ENCODE assay signal across 25 cellular contexts in the genomic region with DNA sequence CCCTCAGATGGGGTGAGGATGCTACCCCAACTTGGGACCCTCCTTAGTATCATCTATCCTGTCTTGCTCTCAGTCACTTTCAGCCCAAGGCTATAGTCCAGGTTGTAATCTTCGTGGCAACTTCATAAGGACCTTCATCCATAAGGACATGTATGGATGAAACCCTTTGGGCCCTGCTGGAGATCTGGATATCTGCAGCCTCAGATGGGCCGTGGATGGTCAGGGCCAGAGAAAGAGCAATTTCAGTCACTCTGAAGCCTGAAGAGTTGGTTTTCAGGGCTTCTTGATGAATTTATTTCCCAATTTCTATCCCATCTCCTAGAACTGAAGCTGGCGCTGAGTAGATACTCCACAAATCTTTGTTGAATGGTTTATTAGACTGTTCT. TPM values are rescaled to one million over a fixed set of nuclear protein-coding genes. Genes with fewer than 3 reads are reported as not detected.
DNase-seq lines count a peak whose midpoint lies in the region; ATAC-seq and TF ChIP-seq lines count a peak whose summit lies in the region.
"Had no signal": no experiment of that assay in that cellular context is flagged by ENCODE, and none has a peak within 500 bp of the region (broad histone marks: within the 10 kb centered on the region; RNA-seq: fewer than 3 reads in every experiment).

No MANE protein-coding gene starts in this region.

- no peak overlapping the region for H3K4me3 ChIP-seq in right cardiac atrium (ENCODE audit: low read length)
- no peak overlapping the region for H3K4me3 ChIP-seq in upper lobe of right lung
- no peak overlapping the region for H3K4me3 ChIP-seq in esophagus muscularis mucosa
- H3K4me3 ChIP-seq: SJCRH30 had no signal

- TF ChIP-seq EP300 in esophagus muscularis mucosa (IDR thresholded peaks at IDR 0.05) = no peak

- H3K27ac Mint-ChIP-seq in dendritic cell treated with granulocyte-macrophage colony-stimulating factor and Interleukin-4, amounts not matched to agents 40 ng/mL and 50 ng/mL, for 4 days = peak overlapping the region; percentile 62
- peak overlapping the region; percentile 98 for H3K27ac Mint-ChIP-seq in neural crest cell (ENCODE audit: unreplicated experiment)
- H3K27ac Mint-ChIP-seq: CD8-positive, alpha-beta memory T cell had no signal

- no peaks in the 10 kb centered on the region for H3K36me3 Mint-ChIP-seq in dendritic cell treated with granulocyte-macrophage colony-stimulating factor and Interleukin-4, amounts not matched to agents 40 ng/mL and 50 ng/mL, for 4 days (ENCODE audit: low read depth)
- peaks cover 4% of the 10 kb centered on the region for H3K36me3 Mint-ChIP-seq in neural crest cell (ENCODE audit: low read depth)

- peaks cover 12% of the 10 kb centered on the region for H3K9me3 Mint-ChIP-seq in dendritic cell treated with granulocyte-macrophage colony-stimulating factor and Interleukin-4, amounts not matched to agents 40 ng/mL and 50 ng/mL, for 4 days
- peaks cover 13% of the 10 kb centered on the region for H3K9me3 Mint-ChIP-seq in neural crest cell
- H3K9me3 Mint-ChIP-seq: CD8-positive, alpha-beta memory T cell had no signal

- H3K36me3 ChIP-seq in upper lobe of right lung = no peaks in the 10 kb centered on the region
- H3K36me3 ChIP-seq in esophagus muscularis mucosa = no peaks in the 10 kb centered on the region
- H3K36me3 ChIP-seq: SJCRH30 had no signal

- H3K27ac ChIP-seq in right cardiac atrium (ENCODE audit: low read length) (peak overlapping the region; percentile 68), upper lobe of right lung (no peak overlapping the region), esophagus muscularis mucosa (replicated peaks in 1 of 4) (peak overlapping the region in 2 of 4 donors; percentile 7 to 31)
- H3K27ac ChIP-seq: C4-2B, KMS-11, SJCRH30 had no signal

- H3K27me3 Mint-ChIP-seq in dendritic cell treated with granulocyte-macrophage colony-stimulating factor and Interleukin-4, amounts not matched to agents 40 ng/mL and 50 ng/mL, for 4 days = peaks cover 6% of the 10 kb centered on the region
- H3K27me3 Mint-ChIP-seq in neural crest cell (ENCODE audit: low read depth) = no peaks in the 10 kb centered on the region

- no peak for TF ChIP-seq POLR2A in esophagus muscularis mucosa (IDR thresholded peaks at IDR 0.05; ENCODE audit: low read depth)

- intact Hi-C loops in right cardiac atrium (cut with DNase I) (loop anchor here in 1 of 4 donors (10.0 kb wide), 1 partner anchor 49 kb away; no protein-coding TSS in a partner anchor), cardiac septum (cut with DNase I) (no loop called here), upper lobe of right lung (cut with DNase I) (no loop called here), esophagus muscularis mucosa (cut with DNase I) (no loop called here)
- intact Hi-C loops in dendritic cell treated with granulocyte-macrophage colony-stimulating factor and Interleukin-4, amounts not matched to agents 40 ng/mL and 50 ng/mL, for 4 days (cut with micrococcal nuclease) = no loop called here

- no peaks in the 10 kb centered on the region for H3K9me3 ChIP-seq in right cardiac atrium (ENCODE audit: control insufficient read depth, low read length)
- no peaks in the 10 kb centered on the region for H3K9me3 ChIP-seq in upper lobe of right lung
- no peaks in the 10 kb centered on the region for H3K9me3 ChIP-seq in esophagus muscularis mucosa

- H3K4me3 Mint-ChIP-seq in dendritic cell treated with granulocyte-macrophage colony-stimulating factor and Interleukin-4, amounts not matched to agents 40 ng/mL and 50 ng/mL, for 4 days = no peak overlapping the region
- H3K4me3 Mint-ChIP-seq in neural crest cell = no peak overlapping the region
- H3K4me3 Mint-ChIP-seq: CD8-positive, alpha-beta memory T cell had no signal

- H3K4me1 Mint-ChIP-seq in dendritic cell treated with granulocyte-macrophage colony-stimulating factor and Interleukin-4, amounts not matched to agents 40 ng/mL and 50 ng/mL, for 4 days (ENCODE audit: low read depth) = peaks cover 27% of the 10 kb centered on the region
- H3K4me1 Mint-ChIP-seq in neural crest cell = peaks cover 48% of the 10 kb centered on the region
- H3K4me1 Mint-ChIP-seq: CD8-positive, alpha-beta memory T cell had no signal

- H3K4me1 ChIP-seq in right cardiac atrium (ENCODE audit: control insufficient read depth, insufficient read depth, low read length) = peaks cover 8% of the 10 kb centered on the region
- no peaks in the 10 kb centered on the region for H3K4me1 ChIP-seq in upper lobe of right lung
- H3K4me1 ChIP-seq in esophagus muscularis mucosa = peaks cover 0 to 23% (median 0%) of the 10 kb centered on the region in 4 donors
- H3K4me1 ChIP-seq: SJCRH30 had no signal

- DNase-seq in right cardiac atrium (no peak), cardiac septum (ENCODE audit: low spot score) (no peak), neural crest cell (ENCODE audit: low read depth, low spot score) (no peak), upper lobe of right lung (peak; percentile 8), esophagus muscularis mucosa (ENCODE audit: extremely low spot score) (no peak), NK-92 (lab: John Stamatoyannopoulos, UW; ENCODE audit: unreplicated experiment) (no peak)
- DNase-seq: ACHN; Calu3; CD8-positive, alpha-beta memory T cell; GOT3; IMR-90; NCI-H1105; NCI-H146; NCI-H2029; NCI-H226; NCI-H510A treated with DMSO at 0.1 percent for 48 hours; NCI-H748 treated with DMSO at 0.1 percent for 48 hours; NK-92 treated with Interleukin-12 subunit alpha and Interleukin-12 subunit beta, amount 100 ng/mL, for 24 hours; SJCRH30 had no signal

- 97% methylated on average over 3 of the region's 3 CpGs for WGBS in right cardiac atrium
- WGBS in esophagus muscularis mucosa = 97% methylated on average over 3 of the region's 3 CpGs

- ATAC-seq in right cardiac atrium (no peak), upper lobe of right lung (no peak), HG03039 (IDR thresholded peaks at IDR 0.05; ENCODE audit: unreplicated experiment) (no peak)
- ATAC-seq: HCT116, Panc1 had no signal

- H3K27me3 ChIP-seq in right cardiac atrium (ENCODE audit: control insufficient read depth, insufficient read depth) = no peaks in the 10 kb centered on the region
- H3K27me3 ChIP-seq in upper lobe of right lung = no peaks in the 10 kb centered on the region
- H3K27me3 ChIP-seq in esophagus muscularis mucosa = no peaks in the 10 kb centered on the region
- H3K27me3 ChIP-seq: SJCRH30 had no signal

- TF ChIP-seq CTCF in neural crest cell (conservative IDR thresholded peaks at IDR 0.05) (no peak), upper lobe of right lung (IDR thresholded peaks at IDR 0.05) (no peak), esophagus muscularis mucosa (IDR thresholded peaks at IDR 0.05) (no peak)

RNA-seq across cellular contexts. Expression of a gene that starts 28.7 kb away (rescaled TPM):
- 100 to 1,000 TPM; 141 to 365 (median 217) TPM for total RNA-seq in right cardiac atrium
- 315 TPM for polyA plus RNA-seq in right cardiac atrium
- total RNA-seq in cardiac septum = 98.4 TPM
- 146 and 150 TPM in 2 replicates for total RNA-seq in neural crest cell
- 191 TPM for total RNA-seq in upper lobe of right lung
- total RNA-seq in esophagus muscularis mucosa = 1,000 to 10,000 TPM in 3 of 4 donors, 100 to 1,000 TPM in 1; 809 to 1,532 (median 1,203) TPM
